1 cellular context compared by ENCODE assay signal in the genomic region with DNA sequence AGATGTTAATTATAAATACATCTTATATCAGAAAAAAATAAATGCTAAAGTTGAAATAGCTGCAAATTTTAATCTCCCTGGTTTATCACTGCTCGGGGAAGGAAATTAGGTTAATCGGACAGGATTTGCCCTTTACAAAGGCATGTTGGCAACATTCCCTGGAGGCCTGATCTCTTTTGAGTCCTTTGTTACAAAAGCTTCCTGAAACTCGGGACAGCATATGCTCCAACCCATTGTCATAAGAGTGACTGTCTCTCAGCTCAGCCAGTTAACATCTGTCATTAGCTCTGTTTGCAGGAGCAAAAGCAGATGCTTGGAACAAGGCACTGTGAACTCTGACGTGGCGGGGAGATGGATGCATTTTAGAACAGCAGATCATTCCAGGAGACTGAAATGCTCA.
TF ChIP-seq lines count a peak whose summit lies in the region.

No MANE protein-coding gene starts in this region.

TF ChIP-seq in GM23338, 12 proteins besides CTCF, POLR2A, EP300 and RAD21 (continued from another document):
- TF ChIP-seq, protein P1, sequence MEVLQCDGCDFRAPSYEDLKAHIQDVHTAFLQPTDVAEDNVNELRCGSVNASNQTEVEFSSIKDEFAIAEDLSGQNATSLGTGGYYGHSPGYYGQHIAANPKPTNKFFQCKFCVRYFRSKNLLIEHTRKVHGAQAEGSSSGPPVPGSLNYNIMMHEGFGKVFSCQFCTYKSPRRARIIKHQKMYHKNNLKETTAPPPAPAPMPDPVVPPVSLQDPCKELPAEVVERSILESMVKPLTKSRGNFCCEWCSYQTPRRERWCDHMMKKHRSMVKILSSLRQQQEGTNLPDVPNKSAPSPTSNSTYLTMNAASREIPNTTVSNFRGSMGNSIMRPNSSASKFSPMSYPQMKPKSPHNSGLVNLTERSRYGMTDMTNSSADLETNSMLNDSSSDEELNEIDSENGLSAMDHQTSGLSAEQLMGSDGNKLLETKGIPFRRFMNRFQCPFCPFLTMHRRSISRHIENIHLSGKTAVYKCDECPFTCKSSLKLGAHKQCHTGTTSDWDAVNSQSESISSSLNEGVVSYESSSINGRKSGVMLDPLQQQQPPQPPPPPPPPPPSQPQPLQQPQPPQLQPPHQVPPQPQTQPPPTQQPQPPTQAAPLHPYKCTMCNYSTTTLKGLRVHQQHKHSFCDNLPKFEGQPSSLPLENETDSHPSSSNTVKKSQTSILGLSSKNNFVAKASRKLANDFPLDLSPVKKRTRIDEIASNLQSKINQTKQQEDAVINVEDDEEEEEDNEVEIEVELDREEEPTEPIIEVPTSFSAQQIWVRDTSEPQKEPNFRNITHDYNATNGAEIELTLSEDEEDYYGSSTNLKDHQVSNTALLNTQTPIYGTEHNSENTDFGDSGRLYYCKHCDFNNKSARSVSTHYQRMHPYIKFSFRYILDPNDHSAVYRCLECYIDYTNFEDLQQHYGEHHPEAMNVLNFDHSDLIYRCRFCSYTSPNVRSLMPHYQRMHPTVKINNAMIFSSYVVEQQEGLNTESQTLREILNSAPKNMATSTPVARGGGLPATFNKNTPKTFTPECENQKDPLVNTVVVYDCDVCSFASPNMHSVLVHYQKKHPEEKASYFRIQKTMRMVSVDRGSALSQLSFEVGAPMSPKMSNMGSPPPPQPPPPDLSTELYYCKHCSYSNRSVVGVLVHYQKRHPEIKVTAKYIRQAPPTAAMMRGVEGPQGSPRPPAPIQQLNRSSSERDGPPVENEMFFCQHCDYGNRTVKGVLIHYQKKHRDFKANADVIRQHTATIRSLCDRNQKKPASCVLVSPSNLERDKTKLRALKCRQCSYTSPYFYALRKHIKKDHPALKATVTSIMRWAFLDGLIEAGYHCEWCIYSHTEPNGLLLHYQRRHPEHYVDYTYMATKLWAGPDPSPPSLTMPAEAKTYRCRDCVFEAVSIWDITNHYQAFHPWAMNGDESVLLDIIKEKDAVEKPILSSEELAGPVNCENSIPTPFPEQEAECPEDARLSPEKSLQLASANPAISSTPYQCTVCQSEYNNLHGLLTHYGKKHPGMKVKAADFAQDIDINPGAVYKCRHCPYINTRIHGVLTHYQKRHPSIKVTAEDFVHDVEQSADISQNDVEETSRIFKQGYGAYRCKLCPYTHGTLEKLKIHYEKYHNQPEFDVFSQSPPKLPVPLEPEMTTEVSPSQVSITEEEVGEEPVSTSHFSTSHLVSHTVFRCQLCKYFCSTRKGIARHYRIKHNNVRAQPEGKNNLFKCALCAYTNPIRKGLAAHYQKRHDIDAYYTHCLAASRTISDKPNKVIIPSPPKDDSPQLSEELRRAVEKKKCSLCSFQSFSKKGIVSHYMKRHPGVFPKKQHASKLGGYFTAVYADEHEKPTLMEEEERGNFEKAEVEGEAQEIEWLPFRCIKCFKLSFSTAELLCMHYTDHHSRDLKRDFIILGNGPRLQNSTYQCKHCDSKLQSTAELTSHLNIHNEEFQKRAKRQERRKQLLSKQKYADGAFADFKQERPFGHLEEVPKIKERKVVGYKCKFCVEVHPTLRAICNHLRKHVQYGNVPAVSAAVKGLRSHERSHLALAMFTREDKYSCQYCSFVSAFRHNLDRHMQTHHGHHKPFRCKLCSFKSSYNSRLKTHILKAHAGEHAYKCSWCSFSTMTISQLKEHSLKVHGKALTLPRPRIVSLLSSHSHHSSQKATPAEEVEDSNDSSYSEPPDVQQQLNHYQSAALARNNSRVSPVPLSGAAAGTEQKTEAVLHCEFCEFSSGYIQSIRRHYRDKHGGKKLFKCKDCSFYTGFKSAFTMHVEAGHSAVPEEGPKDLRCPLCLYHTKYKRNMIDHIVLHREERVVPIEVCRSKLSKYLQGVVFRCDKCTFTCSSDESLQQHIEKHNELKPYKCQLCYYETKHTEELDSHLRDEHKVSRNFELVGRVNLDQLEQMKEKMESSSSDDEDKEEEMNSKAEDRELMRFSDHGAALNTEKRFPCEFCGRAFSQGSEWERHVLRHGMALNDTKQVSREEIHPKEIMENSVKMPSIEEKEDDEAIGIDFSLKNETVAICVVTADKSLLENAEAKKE (CRISPR knock-in tag; IDR thresholded peaks at IDR 0.05) = no peak
